Comparison of ENCODE assay signal across 8 cellular contexts in the genomic region with DNA sequence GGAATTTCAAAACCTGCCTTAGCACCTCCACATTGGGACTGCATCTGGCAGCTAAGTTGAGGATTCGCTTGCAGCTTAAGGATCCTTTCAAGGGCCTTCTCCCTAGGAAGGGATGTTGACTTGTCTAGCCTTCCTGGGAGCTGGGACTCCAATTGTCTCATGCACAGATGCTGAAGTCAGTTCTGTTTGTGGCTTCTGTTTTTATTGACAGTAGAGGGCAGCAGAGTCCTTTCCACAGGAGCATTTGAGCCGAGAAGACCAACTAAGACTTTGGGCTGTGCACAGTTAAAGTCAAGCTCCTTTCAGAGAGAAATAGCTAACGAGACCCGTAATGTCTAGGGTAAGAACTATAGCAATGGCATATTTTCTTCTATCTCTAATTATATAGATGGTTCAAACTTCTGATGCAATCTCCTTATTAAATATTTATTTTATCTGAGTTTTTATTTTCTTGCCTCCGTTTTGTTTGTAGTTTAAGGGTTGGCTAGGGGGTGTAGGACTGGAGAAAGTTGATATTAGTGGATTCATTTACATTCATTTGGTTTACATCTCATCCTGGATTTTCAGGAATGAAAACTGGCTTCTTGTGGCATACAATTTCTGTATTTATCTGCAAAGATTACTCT. TPM values are rescaled to one million over a fixed set of nuclear protein-coding genes. Genes with fewer than 3 reads are reported as not detected.
DNase-seq lines count a peak whose midpoint lies in the region; ATAC-seq and TF ChIP-seq lines count a peak whose summit lies in the region.

No MANE protein-coding gene starts in this region.

- WGBS in thyroid gland, 2 donors: 18% methylated on average over 5 of the region's 5 CpGs

- no peak overlapping the region for H3K9ac ChIP-seq in MM.1S (ENCODE audit: low read length)
- H3K9ac ChIP-seq in colonic mucosa (ENCODE audit: low read depth in 2 of 2, low read length in 2 of 2): no peak overlapping the region

- H3K9me3 Mint-ChIP-seq in GM23338: no peaks in the 10 kb centered on the region

- H3K36me3 Mint-ChIP-seq in GM23338 (ENCODE audit: low read depth): no peaks in the 10 kb centered on the region

- H3F3A ChIP-seq in GM23338 (replicated peaks; ENCODE audit: low read depth): no peaks in the 10 kb centered on the region
- H3F3A ChIP-seq in MM.1S (ENCODE audit: insufficient read depth, low read length): no peaks in the 10 kb centered on the region

- TF ChIP-seq CTCF in GM23338 (conservative IDR thresholded peaks at IDR 0.05; ENCODE audit: low read depth in 2 of 2) (peak; percentile 92 to 96), MM.1S (IDR thresholded peaks at IDR 0.05; ENCODE audit: low read length) (peak; percentile 91), colonic mucosa (IDR thresholded peaks at IDR 0.05) (peak; percentile 70), left lung (IDR thresholded peaks at IDR 0.05) (peak; percentile 41 to 72), thyroid gland (IDR thresholded peaks at IDR 0.05) (peak in 5 of 6 experiments; percentile 18 to 76 (median 54))

- H3K4me2 ChIP-seq in GM23338 (peak overlapping the region; percentile 35), MM.1S (ENCODE audit: low read depth, low read length) (no peak overlapping the region)

- TF ChIP-seq POLR2A in thyroid gland (IDR thresholded peaks at IDR 0.05): no peak

- H2AFZ ChIP-seq in GM23338: no peak overlapping the region
- no peak overlapping the region for H2AFZ ChIP-seq in MM.1S (ENCODE audit: low read length)

- H4K20me1 ChIP-seq in GM23338 (replicated peaks; ENCODE audit: insufficient read depth): no peaks in the 10 kb centered on the region
- H4K20me1 ChIP-seq in MM.1S (ENCODE audit: insufficient read depth, low read length): no peaks in the 10 kb centered on the region

- H3K79me2 ChIP-seq in GM23338 (replicated peaks; ENCODE audit: insufficient read depth) (no peaks in the 10 kb centered on the region), MM.1S (ENCODE audit: low read length) (no peaks in the 10 kb centered on the region)

- no peaks in the 10 kb centered on the region for H3K27me3 ChIP-seq in GM23338 (ENCODE audit: insufficient read depth)
- H3K27me3 ChIP-seq in MM.1S (replicated peaks; ENCODE audit: insufficient read depth, low read length): no peaks in the 10 kb centered on the region
- H3K27me3 ChIP-seq in colonic mucosa: no peaks in the 10 kb centered on the region
- peaks cover 0 to 3% of the 10 kb centered on the region in 2 donors for H3K27me3 ChIP-seq in left lung
- no peaks in the 10 kb centered on the region for H3K27me3 ChIP-seq in thyroid gland

- no peaks in the 10 kb centered on the region for H3K9me2 ChIP-seq in GM23338 (ENCODE audit: insufficient read depth)
- H3K9me2 ChIP-seq in MM.1S (replicated peaks; ENCODE audit: insufficient read depth, low read length): no peaks in the 10 kb centered on the region

- H3K4me3 ChIP-seq in GM23338 (no peak overlapping the region), MM.1S (ENCODE audit: low read length) (no peak overlapping the region), colonic mucosa (no peak overlapping the region), left lung (no peak overlapping the region), thyroid gland (replicated peaks in 1 of 3) (no peak overlapping the region)

- intact Hi-C loops in colonic mucosa (cut with DNase I): loop anchor here (2.0 kb wide), 1 partner anchor 34 kb away; no protein-coding TSS in a partner anchor
- intact Hi-C loops in left lung (cut with DNase I): no loop called here
- intact Hi-C loops in thyroid gland (cut with DNase I): no loop called here

- ATAC-seq in GM23338 (peak; percentile 96), left lung (peak; percentile 88)

- H3K4me3 Mint-ChIP-seq in GM23338: no peak overlapping the region

- H3K4me1 ChIP-seq in GM23338 (ENCODE audit: insufficient read depth) (peaks cover 30% of the 10 kb centered on the region), MM.1S (ENCODE audit: low read length) (peaks cover 13% of the 10 kb centered on the region), colonic mucosa (no peaks in the 10 kb centered on the region), left lung (no peaks in the 10 kb centered on the region), thyroid gland (no peaks in the 10 kb centered on the region)

- no peak overlapping the region for H3K27ac ChIP-seq in GM23338 (ENCODE audit: low read depth)
- H3K27ac ChIP-seq in MM.1S (ENCODE audit: low read length): no peak overlapping the region
- no peak overlapping the region for H3K27ac ChIP-seq in colonic mucosa
- H3K27ac ChIP-seq in left lung: no peak overlapping the region
- no peak overlapping the region for H3K27ac ChIP-seq in thyroid gland

- no peaks in the 10 kb centered on the region for H3K36me3 ChIP-seq in GM23338 (ENCODE audit: insufficient read depth)
- H3K36me3 ChIP-seq in MM.1S (replicated peaks; ENCODE audit: insufficient read depth, low read length): no peaks in the 10 kb centered on the region
- no peaks in the 10 kb centered on the region for H3K36me3 ChIP-seq in colonic mucosa
- H3K36me3 ChIP-seq in left lung: no peaks in the 10 kb centered on the region
- no peaks in the 10 kb centered on the region for H3K36me3 ChIP-seq in thyroid gland

- H3K4me1 Mint-ChIP-seq in GM23338: peaks cover 49% of the 10 kb centered on the region

- peak; percentile 61 for DNase-seq in activated effector memory CD4-positive, alpha-beta T cell treated with anti-CD3 and anti-CD28 coated beads, Interleukin-2, amount 50 U/mL, for 16 hours
- DNase-seq in activated effector memory CD4-positive, alpha-beta T cell treated with Interleukin-2 at 50 U/mL for 16 hours: no peak
- DNase-seq in GM23338 (ENCODE audit: low spot score): peak; percentile 90
- DNase-seq in MM.1S: peak; percentile 76
- DNase-seq in SHP77 treated with DMSO at 0.1 percent for 48 hours (lab: John Stamatoyannopoulos, UW): peak; percentile 24
- peak; percentile 58 for DNase-seq in colonic mucosa
- no peak for DNase-seq in left lung
- DNase-seq in thyroid gland: peak; percentile 5

- H3K9me3 ChIP-seq in MM.1S (replicated peaks; ENCODE audit: insufficient read depth, low read length): no peaks in the 10 kb centered on the region
- no peaks in the 10 kb centered on the region for H3K9me3 ChIP-seq in colonic mucosa
- H3K9me3 ChIP-seq in left lung: no peaks in the 10 kb centered on the region
- H3K9me3 ChIP-seq in thyroid gland: no peaks in the 10 kb centered on the region

- no peak overlapping the region for H3K27ac Mint-ChIP-seq in GM23338

- peaks cover 3% of the 10 kb centered on the region for H3K27me3 Mint-ChIP-seq in GM23338 (ENCODE audit: insufficient read depth, low read depth, poor library complexity)

TF ChIP-seq in GM23338, 12 proteins besides CTCF, POLR2A, EP300 and RAD21 (continues in another document):
- TF ChIP-seq EZH2phosphoT487 (IDR thresholded peaks at IDR 0.05; ENCODE audit: unreplicated experiment): no peak

RNA-seq across cellular contexts. Expression of gene KBTBD8, which starts 59.7 kb away (rescaled TPM):
- 19.9 and 20.2 TPM in 2 replicates for total RNA-seq in GM23338 (2014; rRNA removed; shearing (Covaris generic))
- polyA plus RNA-seq in GM23338 (2016; fragmentation: Nextera tagmentation; extraction: Ambion mirVana): 3.0 and 3.5 TPM in 2 replicates
- total RNA-seq in colonic mucosa (1 to 10 TPM; 4.6 to 5.0 TPM), left lung (1 to 10 TPM; 3.0 to 3.6 TPM), thyroid gland (1 to 10 TPM in 2 of 4 donors, under 1 TPM in 2; 0.54 to 1.2 (median 1.00) TPM)

Comparison
In these comparisons a context has a peak if more than half of its experiments do, and no peak if none do; other contexts are left out.
1. DNase-seq: peak in activated effector memory CD4-positive, alpha-beta T cell treated with anti-CD3 and anti-CD28 coated beads, Interleukin-2, amount 50 U/mL, for 16 hours (single experiment), GM23338 (single experiment), MM.1S (single experiment), SHP77 treated with DMSO at 0.1 percent for 48 hours (single experiment), colonic mucosa (single experiment) and thyroid gland (2 of 2); none in activated effector memory CD4-positive, alpha-beta T cell treated with Interleukin-2 at 50 U/mL for 16 hours (single experiment) and left lung (0 of 2).
2. Peak in every context shown above with its lines, with median percentiles within 50 percentile points of each other: CTCF ChIP-seq.